19 cellular contexts compared by ENCODE assay signal in the genomic region with DNA sequence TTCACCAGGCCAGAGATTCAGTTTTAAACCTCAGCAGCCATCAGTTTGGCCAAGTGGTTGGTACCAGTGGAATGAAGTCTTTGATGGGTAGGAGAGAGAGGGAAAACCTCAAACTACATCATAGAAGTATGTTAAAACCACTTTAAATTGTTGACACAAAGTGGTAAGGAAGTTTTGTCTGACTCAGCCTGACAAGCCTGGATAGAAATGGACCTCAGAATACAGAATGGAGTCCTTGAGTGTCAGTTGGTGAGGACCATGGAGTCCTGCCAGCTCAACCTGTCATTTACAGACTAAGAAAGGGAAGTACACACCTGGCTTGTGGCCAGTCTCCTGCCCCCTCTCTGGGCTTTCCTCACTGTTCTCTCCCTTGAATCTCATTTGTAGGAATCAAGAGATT. TPM values are rescaled to one million over a fixed set of nuclear protein-coding genes. Genes with fewer than 3 reads are reported as not detected.
DNase-seq lines count a peak whose midpoint lies in the region; ATAC-seq and TF ChIP-seq lines count a peak whose summit lies in the region.
"Had no signal": no experiment of that assay in that cellular context is flagged by ENCODE, and none has a peak within 500 bp of the region (broad histone marks: within the 10 kb centered on the region; RNA-seq: fewer than 3 reads in every experiment).

No MANE protein-coding gene starts in this region.

- H4K8ac ChIP-seq in IMR-90 (ENCODE audit: low read depth in 2 of 2, low read length in 2 of 2) = no peak overlapping the region

- no peak overlapping the region for H3K4ac ChIP-seq in IMR-90 (ENCODE audit: low read depth, low read length)

- H4K20me1 ChIP-seq in IMR-90 (ENCODE audit: insufficient read depth, low read length) = no peaks in the 10 kb centered on the region
- no peaks in the 10 kb centered on the region for H4K20me1 ChIP-seq in mammary epithelial cell (ENCODE audit: insufficient read depth, low read length)

- no peak overlapping the region for H3K56ac ChIP-seq in IMR-90 (ENCODE audit: extremely low read depth, insufficient read depth, low read length)

- TF ChIP-seq POLR2A in IMR-90 (IDR thresholded peaks at IDR 0.05; ENCODE audit: low read depth, low read length) = no peak

- peak; percentile 68; the same call in 1 of the 2 replicates for ATAC-seq in IMR-90 (ENCODE audit: low read depth)
- ATAC-seq in lower lobe of right lung = peak; percentile 37 to 45
- no peak for ATAC-seq in aorta (ENCODE audit: low FRiP score)
- ATAC-seq: right cardiac atrium had no signal

- H3K9me3 ChIP-seq in IMR-90 (ENCODE audit: control insufficient read depth, insufficient read depth, low read length) = no peaks in the 10 kb centered on the region
- no peaks in the 10 kb centered on the region for H3K9me3 ChIP-seq in mammary epithelial cell (replicated peaks; ENCODE audit: insufficient read depth, low read length)
- no peaks in the 10 kb centered on the region for H3K9me3 ChIP-seq in lower lobe of right lung
- no peaks in the 10 kb centered on the region for H3K9me3 ChIP-seq in aorta (ENCODE audit: control insufficient read depth, low read length)
- H3K9me3 ChIP-seq: stomach had no signal

- no peak overlapping the region for H2AK9ac ChIP-seq in IMR-90 (replicated peaks; ENCODE audit: low read depth, low read length, poor library complexity)

- TF ChIP-seq RAD21 in IMR-90 (IDR thresholded peaks at IDR 0.05; ENCODE audit: low read length) = no peak

- H2BK5ac ChIP-seq in IMR-90 (ENCODE audit: low read depth, low read length, poor library complexity, severe bottlenecking) = no peak overlapping the region

- intact Hi-C loops in IMR-90 (cut with micrococcal nuclease) (no loop called here), mammary epithelial cell (cut with micrococcal nuclease) (no loop called here), lower lobe of right lung (cut with DNase I) (no loop called here), aorta (cut with DNase I) (no loop called here)

- no peak overlapping the region for H3K27ac ChIP-seq in IMR-90 (ENCODE audit: insufficient read depth, low read length)
- H3K27ac ChIP-seq in mammary epithelial cell (ENCODE audit: insufficient read depth, low read depth, low read length) = no peak overlapping the region
- no peak overlapping the region for H3K27ac ChIP-seq in lower lobe of right lung
- H3K27ac ChIP-seq in aorta (ENCODE audit: low read depth in 1 of 2, low read length in 2 of 2) = peak overlapping the region in 1 of 2 donors; percentile 17
- H3K27ac ChIP-seq in brain microvascular endothelial cell = no peak overlapping the region
- H3K27ac ChIP-seq: KMS-11, neural progenitor cell, stomach had no signal

- H3K4me1 ChIP-seq in IMR-90 (ENCODE audit: control insufficient read depth, insufficient read depth, low read length) (no peaks in the 10 kb centered on the region), mammary epithelial cell (ENCODE audit: insufficient read depth, low read length) (peaks cover 19% of the 10 kb centered on the region), lower lobe of right lung (peaks cover 6% of the 10 kb centered on the region), aorta (ENCODE audit: control insufficient read depth in 1 of 2, insufficient read depth in 2 of 2, low read length in 2 of 2) (peaks cover 2 to 3% of the 10 kb centered on the region in 2 donors)
- H3K4me1 ChIP-seq: neural progenitor cell had no signal

- TF ChIP-seq CTCF in AG10803 (conservative IDR thresholded peaks at IDR 0.05; ENCODE audit: low read length) (no peak), IMR-90 (conservative IDR thresholded peaks at IDR 0.05; ENCODE audit: low read depth, low read length) (no peak), mammary epithelial cell (conservative IDR thresholded peaks at IDR 0.05 in 1 of 2, IDR thresholded peaks at IDR 0.05 in 1 of 2; ENCODE audit: extremely low read depth in 1 of 2, insufficient read depth in 1 of 2, low read depth in 1 of 2, low read length in 2 of 2) (no peak), lower lobe of right lung (IDR thresholded peaks at IDR 0.05) (no peak), brain microvascular endothelial cell (IDR thresholded peaks at IDR 0.05; ENCODE audit: low read depth, low read length, missing control alignments) (no peak)

- no peak overlapping the region for H2BK15ac ChIP-seq in IMR-90 (ENCODE audit: low read depth, low read length)

- dilution Hi-C loops in IMR-90 (cut with HindIII; ENCODE audit: low sequenced_read_pairs, unreplicated experiment) (no loop called here), mammary epithelial cell (cut with HindIII; ENCODE audit: low sequenced_read_pairs) (no loop called here)

- DNase-seq in AG10803 (ENCODE audit: low read depth) (peak; percentile 36), IMR-90 (peak; percentile 66), mammary epithelial cell (peak; percentile 55), lower lobe of right lung (no peak), aorta (no peak), brain microvascular endothelial cell (no peak), LoVo (ENCODE audit: low spot score) (no peak), SHP77 treated with DMSO at 0.1 percent for 48 hours (lab: John Stamatoyannopoulos, UW) (no peak)
- DNase-seq: activated CD4-positive, alpha-beta T cell treated with anti-CD3 and anti-CD28 coated beads, Interleukin-2, amount 10 ng/mL, durations not matched to agents 24 days and 14 days; activated CD8-positive, alpha-beta memory T cell treated with anti-CD3 and anti-CD28 coated beads, Interleukin-2, amount 50 U/mL, for 48 hours; activated naive CD4-positive, alpha-beta T cell treated with anti-CD3 and anti-CD28 coated beads for 36 hours; Calu3; caudate nucleus; effector memory CD4-positive, alpha-beta T cell; mesendoderm; right cardiac atrium; stomach had no signal

- no peak overlapping the region for H3K4me3 ChIP-seq in AG10803 (ENCODE audit: low read length)
- no peak overlapping the region for H3K4me3 ChIP-seq in IMR-90 (ENCODE audit: insufficient read depth, low read depth, low read length)
- H3K4me3 ChIP-seq in mammary epithelial cell (replicated peaks in 1 of 3; ENCODE audit: insufficient read depth in 1 of 3, low read depth in 2 of 3, low read length in 3 of 3) = no peak overlapping the region
- no peak overlapping the region for H3K4me3 ChIP-seq in lower lobe of right lung
- H3K4me3 ChIP-seq in aorta (ENCODE audit: low read length in 2 of 2) = no peak overlapping the region
- no peak overlapping the region for H3K4me3 ChIP-seq in brain microvascular endothelial cell (ENCODE audit: low read depth, low read length)
- H3K4me3 ChIP-seq: neural progenitor cell, stomach had no signal

- H3K36me3 ChIP-seq in IMR-90 (ENCODE audit: control insufficient read depth, insufficient read depth, low read length) (peaks cover 46% of the 10 kb centered on the region), mammary epithelial cell (ENCODE audit: insufficient read depth, low read length) (peaks cover 34% of the 10 kb centered on the region), lower lobe of right lung (peaks cover 88% of the 10 kb centered on the region), aorta (ENCODE audit: control insufficient read depth in 1 of 2, insufficient read depth in 2 of 2, low read length in 1 of 2) (peaks cover 12 to 13% of the 10 kb centered on the region in 2 donors), brain microvascular endothelial cell (replicated peaks) (peaks cover 45% of the 10 kb centered on the region)

- in situ Hi-C loops in IMR-90 (cut with MboI; ENCODE audit: low sequenced_read_pairs) (no loop called here), mammary epithelial cell (cut with MboI; ENCODE audit: low sequenced_read_pairs in 2 of 2) (no loop called here), brain microvascular endothelial cell (cut with HindIII; ENCODE audit: low pct_ligation_motif_present, low sequenced_read_pairs) (no loop called here)

- no peak overlapping the region for H4K5ac ChIP-seq in IMR-90 (ENCODE audit: low read depth, low read length)

- no peak overlapping the region for H3K4me2 ChIP-seq in IMR-90 (ENCODE audit: low read depth, low read length)
- no peak overlapping the region for H3K4me2 ChIP-seq in mammary epithelial cell (ENCODE audit: insufficient read depth, low read depth, low read length)
- H3K4me2 ChIP-seq: KMS-11, neural progenitor cell had no signal

- H2BK20ac ChIP-seq in IMR-90 (ENCODE audit: low read depth, low read length) = no peak overlapping the region

- H3K18ac ChIP-seq in IMR-90 (ENCODE audit: low read depth, low read length) = no peak overlapping the region

- H3K23ac ChIP-seq in IMR-90 (ENCODE audit: low read depth, low read length) = no peak overlapping the region

- H3K14ac ChIP-seq in IMR-90 (replicated peaks; ENCODE audit: low read depth, low read length) = no peak overlapping the region

- no peak overlapping the region for H2AFZ ChIP-seq in IMR-90 (replicated peaks; ENCODE audit: low read length, poor library complexity)
- no peak overlapping the region for H2AFZ ChIP-seq in mammary epithelial cell (ENCODE audit: low read depth, low read length)
- H2AFZ ChIP-seq: neural progenitor cell had no signal

- H2BK120ac ChIP-seq in IMR-90 (ENCODE audit: low read depth, low read length) = no peak overlapping the region

- no peaks in the 10 kb centered on the region for H3K27me3 ChIP-seq in IMR-90 (ENCODE audit: control insufficient read depth, insufficient read depth, low read length)
- H3K27me3 ChIP-seq in mammary epithelial cell (ENCODE audit: insufficient read depth, low read length) = no peaks in the 10 kb centered on the region
- H3K27me3 ChIP-seq in lower lobe of right lung (ENCODE audit: low read depth) = no peaks in the 10 kb centered on the region
- H3K27me3 ChIP-seq in aorta (ENCODE audit: control insufficient read depth in 1 of 2, insufficient read depth in 2 of 2, low read length in 1 of 2) = no peaks in the 10 kb centered on the region
- no peaks in the 10 kb centered on the region for H3K27me3 ChIP-seq in brain microvascular endothelial cell (replicated peaks)
- H3K27me3 ChIP-seq: neural progenitor cell, stomach had no signal

- H3K79me2 ChIP-seq in mammary epithelial cell (ENCODE audit: insufficient read depth, low read length) = peaks cover 3% of the 10 kb centered on the region

- BruUV-seq in IMR-90 (replicated peaks; lab: Mats Ljungman, UMichigan) (no TSS peak), mammary epithelial cell (replicated peaks; lab: Mats Ljungman, UMichigan) (no TSS peak)

- no peak overlapping the region for H4K91ac ChIP-seq in IMR-90 (ENCODE audit: insufficient read depth, low read depth, low read length)

- H3K9ac ChIP-seq in IMR-90 (ENCODE audit: low read depth, low read length) = no peak overlapping the region
- H3K9ac ChIP-seq in mammary epithelial cell (ENCODE audit: insufficient read depth, low read length) = no peak overlapping the region
- H3K9ac ChIP-seq: KMS-11, neural progenitor cell had no signal

- peaks cover 7% of the 10 kb centered on the region; the same call in 1 of the 2 replicates for H3K9me1 ChIP-seq in IMR-90 (ENCODE audit: insufficient read depth, low read length)

- no peak overlapping the region for H2AK5ac ChIP-seq in IMR-90 (ENCODE audit: low read depth, low read length)

- CTCF ChIA-PET in IMR-90 (lab: Yijun Ruan, JAX) (no interaction called here), mammary epithelial cell (lab: Charles Lee; ENCODE audit: low non-redundant PET) (no interaction called here)

- POLR2A ChIA-PET in IMR-90 (lab: Charles Lee; ENCODE audit: unreplicated experiment) = no interaction called here

- H3K79me1 ChIP-seq in IMR-90 (ENCODE audit: low read depth in 1 of 2, low read length in 2 of 2) = peaks cover 6 to 22% of the 10 kb centered on the region in 2 experiments; a peak in 2 of 4 replicates

RNA-seq across cellular contexts. Expression of a gene that starts 12.1 kb away (rescaled TPM):
- total RNA-seq in IMR-90 (2012; rRNA removed) (19.7 and 21.3 TPM in 2 replicates), mammary epithelial cell (10 to 100 TPM; 23.4 to 40.3 TPM), lower lobe of right lung (25.6 TPM), aorta (10 to 100 TPM; 18.2 to 19.4 TPM)
- polyA plus RNA-seq in IMR-90 (2012; rRNA removed) (5.7 and 7.0 TPM in 2 replicates), mammary epithelial cell (10.9 TPM), aorta (10 to 100 TPM in 1 of 2 donors, 1 to 10 TPM in 1; 7.5 to 11.0 TPM)
- 5.6 and 5.9 TPM in 2 replicates for polyA plus RNA-seq in IMR-90 (2012; cell fraction: cytosol; rRNA removed)
- 6.8 and 9.1 TPM in 2 replicates for polyA plus RNA-seq in IMR-90 (2012; cell fraction: nucleus; rRNA removed; ENCODE audit: low replicate concordance)
- polyA minus RNA-seq in mammary epithelial cell = 9.0 TPM

RNA-seq across cellular contexts. Expression of a gene that starts 12.1 kb away (rescaled TPM):
- total RNA-seq in IMR-90 (2012; rRNA removed) = 21.5 and 32.5 TPM in 2 replicates
- polyA plus RNA-seq in IMR-90 (2012; rRNA removed) = 15.3 and 15.4 TPM in 2 replicates
- 5.0 and 10.2 TPM in 2 replicates for polyA plus RNA-seq in IMR-90 (2012; cell fraction: cytosol; rRNA removed)
- 1.9 and 7.1 TPM in 2 replicates for polyA plus RNA-seq in IMR-90 (2012; cell fraction: nucleus; rRNA removed; ENCODE audit: low replicate concordance)
- 10 to 100 TPM; 19.7 to 21.5 TPM for total RNA-seq in mammary epithelial cell
- polyA plus RNA-seq in mammary epithelial cell = 14.5 TPM
- 12.1 TPM for polyA minus RNA-seq in mammary epithelial cell
- 18.1 TPM for total RNA-seq in lower lobe of right lung
- total RNA-seq in aorta = 10 to 100 TPM; 13.3 to 16.0 TPM
- polyA plus RNA-seq in aorta = 1 to 10 TPM; 6.7 to 8.3 TPM

Comparison
In these comparisons a context has a peak if more than half of its experiments do, and no peak if none do; other contexts are left out.
1. DNase-seq: peak in AG10803 (single experiment), IMR-90 (single experiment) and mammary epithelial cell (single experiment); none in lower lobe of right lung (single experiment), aorta (0 of 2), brain microvascular endothelial cell (single experiment), LoVo (single experiment) and SHP77 treated with DMSO at 0.1 percent for 48 hours (single experiment).